8 cellular contexts compared by ENCODE assay signal in genomic region chr19:5977222-5977784, GRCh38. TPM values are rescaled to one million over a fixed set of nuclear protein-coding genes. Genes with fewer than 3 reads are reported as not detected.
DNase-seq lines count a peak whose midpoint lies in the region; FAIRE-seq and TF ChIP-seq lines count a peak whose summit lies in the region.

No MANE protein-coding gene starts in this region.

- FAIRE-seq in keratinocyte (lab: Jason Lieb, UNC), result no peak

- H3K79me2 ChIP-seq in keratinocyte (ENCODE audit: control insufficient read depth, insufficient read depth, low read length), result peaks cover 63% of the 10 kb centered on the region

- H3K27me3 ChIP-seq in keratinocyte (ENCODE audit: control insufficient read depth, extremely low read depth, insufficient read depth, low read length), result no peaks in the 10 kb centered on the region

- no peaks in the 10 kb centered on the region for H3K9me3 Mint-ChIP-seq in HFFc6
- no peaks in the 10 kb centered on the region for H3K9me3 Mint-ChIP-seq in activated naive CD4-positive, alpha-beta T cell treated with anti-CD3 and anti-CD28 coated beads, Interleukin-2, amount 50 U/mL, for 24 hours

- DNase-seq in AG10803 (ENCODE audit: low read depth), result no peak
- DNase-seq in HFFc6, result no peak
- no peak for DNase-seq in keratinocyte (ENCODE audit: low read depth, low spot score)
- no peak for DNase-seq in NCI-H345 (lab: John Stamatoyannopoulos, UW)
- no peak for DNase-seq in COLO829 (ENCODE audit: low spot score)
- no peak for DNase-seq in NCI-H69 (lab: John Stamatoyannopoulos, UW)

- H3K4me2 ChIP-seq in keratinocyte (ENCODE audit: control insufficient read depth, extremely low read depth, insufficient read depth, low read depth, low read length), result peak overlapping the region; percentile 99

- H3K4me3 Mint-ChIP-seq in HFFc6, result peak overlapping the region; percentile 99
- H3K4me3 Mint-ChIP-seq in activated naive CD4-positive, alpha-beta T cell treated with anti-CD3 and anti-CD28 coated beads, Interleukin-2, amount 50 U/mL, for 24 hours, result peak overlapping the region; percentile 98

- peaks cover 2% of the 10 kb centered on the region for H3K9me1 ChIP-seq in keratinocyte (ENCODE audit: control insufficient read depth, extremely low read depth, insufficient read depth, low read length)

- H4K20me1 ChIP-seq in keratinocyte (ENCODE audit: control insufficient read depth, extremely low read depth, insufficient read depth, low read length), result peaks cover 20% of the 10 kb centered on the region

- peaks cover 47% of the 10 kb centered on the region for H3K4me1 Mint-ChIP-seq in HFFc6 (ENCODE audit: low read depth)
- H3K4me1 Mint-ChIP-seq in activated naive CD4-positive, alpha-beta T cell treated with anti-CD3 and anti-CD28 coated beads, Interleukin-2, amount 50 U/mL, for 24 hours, result peaks cover 61% of the 10 kb centered on the region

- H3K4me3 ChIP-seq in AG10803 (ENCODE audit: low read length) (peak overlapping the region; percentile 82), keratinocyte (ENCODE audit: control insufficient read depth in 2 of 3, extremely low read depth in 1 of 3, insufficient read depth in 2 of 3, low read depth in 1 of 3, low read length in 3 of 3) (peak overlapping the region; percentile 69 to 97 (median 81))

- H3K27ac ChIP-seq in keratinocyte (ENCODE audit: control insufficient read depth, insufficient read depth, low read length) (peak overlapping the region; percentile 85), temporal lobe (ENCODE audit: low read depth, low read length) (peak overlapping the region; percentile 73)

- H3K27ac Mint-ChIP-seq in HFFc6, result peak overlapping the region; percentile 91
- peak overlapping the region; percentile 96 for H3K27ac Mint-ChIP-seq in activated naive CD4-positive, alpha-beta T cell treated with anti-CD3 and anti-CD28 coated beads, Interleukin-2, amount 50 U/mL, for 24 hours

- H3K36me3 Mint-ChIP-seq in HFFc6 (ENCODE audit: low read depth), result peaks cover 26% of the 10 kb centered on the region
- H3K36me3 Mint-ChIP-seq in activated naive CD4-positive, alpha-beta T cell treated with anti-CD3 and anti-CD28 coated beads, Interleukin-2, amount 50 U/mL, for 24 hours, result peaks cover 6% of the 10 kb centered on the region

- TF ChIP-seq CTCF in AG10803 (conservative IDR thresholded peaks at IDR 0.05; ENCODE audit: low read length), result no peak
- TF ChIP-seq CTCF in HFFc6 (IDR thresholded peaks at IDR 0.05), result no peak
- TF ChIP-seq CTCF in keratinocyte (optimal IDR thresholded peaks at IDR 0.05 in 1 of 3, IDR thresholded peaks at IDR 0.05 in 1 of 3, conservative IDR thresholded peaks at IDR 0.05 in 1 of 3; ENCODE audit: extremely low read depth in 1 of 3, insufficient read depth in 2 of 3, low read length in 3 of 3), result no peak

- H3K9me3 ChIP-seq in keratinocyte (ENCODE audit: control insufficient read depth, low read depth, low read length), result no peaks in the 10 kb centered on the region

- dilution Hi-C loops in keratinocyte (cut with MboI; ENCODE audit: extremely low pct_ligation_motif_present, low sequenced_read_pairs), result no loop called here

- peak overlapping the region; percentile 92 for H3K9ac ChIP-seq in keratinocyte (ENCODE audit: control insufficient read depth, extremely low read depth, insufficient read depth, low read length)

- H3K4me1 ChIP-seq in keratinocyte (ENCODE audit: control insufficient read depth, extremely low read depth, insufficient read depth, low read length), result peaks cover 23% of the 10 kb centered on the region

- H3K27me3 Mint-ChIP-seq in HFFc6 (ENCODE audit: insufficient read depth), result no peaks in the 10 kb centered on the region; the same call in 1 of the 2 replicates
- no peaks in the 10 kb centered on the region for H3K27me3 Mint-ChIP-seq in activated naive CD4-positive, alpha-beta T cell treated with anti-CD3 and anti-CD28 coated beads, Interleukin-2, amount 50 U/mL, for 24 hours

- H2AFZ ChIP-seq in keratinocyte (ENCODE audit: control insufficient read depth, low read length), result peak overlapping the region; percentile 78

- peaks cover 9 to 19% of the 10 kb centered on the region in 2 experiments for H3K36me3 ChIP-seq in keratinocyte (ENCODE audit: control insufficient read depth in 2 of 2, extremely low read depth in 1 of 2, insufficient read depth in 2 of 2, low read length in 2 of 2)

RNA-seq across cellular contexts. Expression of gene RANBP3, which starts 0.6 kb away (rescaled TPM):
- 10 to 100 TPM; 57.6 to 80.9 (median 70.4) TPM for total RNA-seq in HFFc6 (2021; fragmentation: NEBNext Ultra II Directional; extraction: Animal tissue kit (Norgen Biotek cat#: 25700))
- polyA plus RNA-seq in keratinocyte, result 36.4 to 61.4 TPM (median 44.6 TPM) in 3 replicates
- polyA plus RNA-seq in keratinocyte (2011; ENCODE audit: low read depth), result 14.4 TPM
- 28.9 and 55.0 TPM in 2 replicates for polyA plus RNA-seq in keratinocyte (2011; cell fraction: cytosol; rRNA removed)
- polyA plus RNA-seq in keratinocyte (2011; cell fraction: nucleus; rRNA removed), result 41.3 and 61.5 TPM in 2 replicates
- 28.9 and 55.7 TPM in 2 replicates for polyA plus RNA-seq in keratinocyte (2012; ENCODE audit: low replicate concordance)
- polyA minus RNA-seq in keratinocyte, result 37.0 to 68.2 TPM (median 38.0 TPM) in 3 replicates
- 38.9 TPM for polyA minus RNA-seq in keratinocyte (2011; cell fraction: cytosol; rRNA and poly(A)+ RNA removed)
- 20.0 and 33.6 TPM in 2 replicates for polyA minus RNA-seq in keratinocyte (2011; cell fraction: nucleus; rRNA and poly(A)+ RNA removed)
- total RNA-seq in temporal lobe, result 31.0 TPM
